ENCODE assay signal across 2 cellular contexts in the genomic region with DNA sequence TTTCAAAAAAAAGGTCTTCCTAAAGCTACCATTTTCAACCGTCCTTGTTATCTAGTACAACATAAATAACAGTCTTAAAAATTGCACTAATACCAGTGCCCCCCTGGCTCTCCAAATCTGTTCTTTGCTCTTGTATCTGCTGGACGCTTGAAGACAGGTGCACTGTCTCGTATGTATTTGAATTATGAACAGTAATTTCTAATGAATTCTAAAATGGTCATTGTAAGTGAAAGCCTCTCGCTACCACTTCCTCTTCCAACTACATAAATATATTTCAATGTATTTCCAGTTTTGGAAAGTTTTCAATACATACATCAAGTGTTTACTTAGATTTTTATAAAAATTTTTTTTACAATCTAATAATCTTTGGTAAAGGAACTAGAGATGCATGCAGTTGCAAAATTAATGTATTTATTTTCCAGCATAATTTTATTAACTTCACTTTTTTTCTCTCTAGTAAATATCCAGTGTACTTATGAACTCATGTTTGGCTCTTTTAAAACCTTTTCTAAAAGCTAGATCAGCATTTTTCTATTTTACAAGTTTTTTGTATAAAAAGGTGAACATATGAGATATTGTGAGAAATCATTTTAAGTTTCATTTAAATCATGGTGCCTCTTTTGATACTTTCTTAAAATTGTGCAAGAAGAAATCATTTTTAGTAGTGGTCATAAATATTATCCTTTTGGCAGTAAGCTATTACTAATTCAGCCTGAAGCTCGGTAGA.
TF ChIP-seq lines count a peak whose summit lies in the region.

No MANE protein-coding gene starts in this region.

TF ChIP-seq in A549, 52 proteins besides CTCF, POLR2A, EP300 and RAD21:
- peak; percentile 83 for TF ChIP-seq MAFK (IDR thresholded peaks at IDR 0.05; ENCODE audit: partially characterized antibody)
- no peak for TF ChIP-seq RNF2 (IDR thresholded peaks at IDR 0.05; ENCODE audit: borderline replicate concordance, low read depth)
- TF ChIP-seq CBX2 (IDR thresholded peaks at IDR 0.05; ENCODE audit: borderline replicate concordance, low read depth), result no peak

TF ChIP-seq in GM12878, 131 proteins besides CTCF, POLR2A, EP300 and RAD21:
- TF ChIP-seq POU2F2 (IDR thresholded peaks at IDR 0.05; ENCODE audit: borderline replicate concordance, low read depth, low read length) (no peak), SPI1 (IDR thresholded peaks at IDR 0.05; ENCODE audit: borderline replicate concordance, insufficient read depth, low read depth, low read length) (peak; percentile 56; the same call in 1 of the 2 replicates)
- TF ChIP-seq, protein P1, sequence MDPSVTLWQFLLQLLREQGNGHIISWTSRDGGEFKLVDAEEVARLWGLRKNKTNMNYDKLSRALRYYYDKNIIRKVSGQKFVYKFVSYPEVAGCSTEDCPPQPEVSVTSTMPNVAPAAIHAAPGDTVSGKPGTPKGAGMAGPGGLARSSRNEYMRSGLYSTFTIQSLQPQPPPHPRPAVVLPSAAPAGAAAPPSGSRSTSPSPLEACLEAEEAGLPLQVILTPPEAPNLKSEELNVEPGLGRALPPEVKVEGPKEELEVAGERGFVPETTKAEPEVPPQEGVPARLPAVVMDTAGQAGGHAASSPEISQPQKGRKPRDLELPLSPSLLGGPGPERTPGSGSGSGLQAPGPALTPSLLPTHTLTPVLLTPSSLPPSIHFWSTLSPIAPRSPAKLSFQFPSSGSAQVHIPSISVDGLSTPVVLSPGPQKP (IDR thresholded peaks at IDR 0.05; ENCODE audit: low read depth, low read length), result no peak
